Comparison of ENCODE assay signal across 8 cellular contexts in the genomic region with DNA sequence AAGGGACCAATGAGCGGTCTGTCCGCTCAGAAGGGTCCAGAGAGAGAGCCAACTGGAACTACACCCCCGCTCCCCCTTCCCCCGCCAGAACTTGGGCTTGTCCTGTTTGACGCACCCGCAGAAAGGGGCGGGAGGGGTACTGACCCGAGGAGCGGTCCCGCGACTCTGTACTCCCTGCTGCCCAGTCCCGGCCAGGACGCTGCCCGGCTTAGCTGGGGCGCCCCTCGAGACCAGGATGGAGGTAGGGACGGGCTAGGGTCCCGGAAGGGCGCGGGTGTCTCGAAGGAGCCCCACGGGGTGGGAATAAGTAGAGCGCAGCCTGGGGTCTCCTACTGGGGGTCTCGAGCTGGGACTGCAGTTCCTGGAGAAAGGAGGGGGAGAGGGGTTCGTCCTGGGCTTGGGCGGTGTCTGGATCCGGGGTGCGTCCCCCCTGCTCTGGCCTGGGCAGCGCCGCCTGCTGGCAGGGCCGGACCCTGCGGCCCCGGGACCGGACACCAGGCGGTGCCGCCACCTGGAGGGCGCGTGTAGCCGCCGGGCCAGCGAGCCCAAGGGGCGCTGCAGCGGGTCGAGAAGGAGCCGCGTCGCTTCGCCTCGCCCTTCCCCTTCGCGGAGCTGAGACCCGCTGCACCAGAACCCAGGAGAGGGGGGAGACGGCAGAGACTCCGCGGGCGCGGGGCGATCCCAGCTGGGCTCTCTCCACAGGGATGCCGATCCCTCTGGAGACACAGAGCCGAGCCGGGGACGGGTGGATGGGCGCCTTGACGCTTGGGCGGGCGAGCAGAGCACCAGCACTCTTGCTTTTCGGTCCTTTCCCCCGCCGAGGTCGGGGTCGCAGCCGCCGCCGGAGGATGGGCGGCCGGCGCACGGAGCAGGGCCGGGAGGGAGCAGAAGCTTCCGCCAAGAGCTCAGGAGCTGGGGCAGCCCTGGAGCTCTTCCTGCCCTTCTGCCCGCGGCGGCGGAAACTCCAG. TPM values are rescaled to one million over a fixed set of nuclear protein-coding genes. Genes with fewer than 3 reads are reported as not detected.
DNase-seq lines count a peak whose midpoint lies in the region; ATAC-seq and TF ChIP-seq lines count a peak whose summit lies in the region.

No MANE protein-coding gene starts in this region.

- intact Hi-C loops in thyroid gland (cut with DNase I) = no loop called here

- H3K36me3 ChIP-seq in thyroid gland = no peaks in the 10 kb centered on the region

- peak in 1 of 2 donors; percentile 22 for TF ChIP-seq POLR2A in thyroid gland (IDR thresholded peaks at IDR 0.05)

- WGBS in thyroid gland, 2 donors = 0 to 1% methylated on average over 8 to 35 of the region's 84 CpGs

- H3K4me3 Mint-ChIP-seq in osteocyte (ENCODE audit: unreplicated experiment) = peak overlapping the region; percentile 97

- H3K9me3 Mint-ChIP-seq in osteocyte (ENCODE audit: unreplicated experiment) = no peaks in the 10 kb centered on the region

- no peaks in the 10 kb centered on the region for H3K27me3 Mint-ChIP-seq in osteocyte (ENCODE audit: unreplicated experiment)

- DNase-seq in DMS79 treated with DMSO at 0.1 percent for 48 hours (lab: John Stamatoyannopoulos, UW) (peak; percentile 66), HT1080 (ENCODE audit: low read depth) (peak; percentile 74), RPMI8226 (peak; percentile 90), globus pallidus (ENCODE audit: low spot score) (peak; percentile 56), osteocyte (ENCODE audit: extremely low spot score, unreplicated experiment) (peak; percentile 95), thyroid gland (peak; percentile 79 to 82)
- peak; percentile 81 for DNase-seq in activated naive CD4-positive, alpha-beta T cell treated with Interleukin-2 at 50 U/mL for 16 hours

- H3K27ac Mint-ChIP-seq in osteocyte (ENCODE audit: unreplicated experiment) = peak overlapping the region; percentile 98

- no peaks in the 10 kb centered on the region for H3K27me3 ChIP-seq in thyroid gland

- peaks cover 24 to 31% of the 10 kb centered on the region in 2 donors for H3K4me1 ChIP-seq in thyroid gland

- H3K9me3 ChIP-seq in thyroid gland = no peaks in the 10 kb centered on the region

- H3K4me3 ChIP-seq in thyroid gland (replicated peaks in 1 of 3) = peak overlapping the region; percentile 66 to 87 (median 72)

- peak overlapping the region; percentile 78 to 90 (median 82) for H3K27ac ChIP-seq in thyroid gland

- H3K4me1 Mint-ChIP-seq in osteocyte (ENCODE audit: unreplicated experiment) = peaks cover 68% of the 10 kb centered on the region

- no peaks in the 10 kb centered on the region for H3K36me3 Mint-ChIP-seq in osteocyte (ENCODE audit: unreplicated experiment)

- peak; percentile 62 for ATAC-seq in GM21367 (IDR thresholded peaks at IDR 0.05; ENCODE audit: unreplicated experiment)

- TF ChIP-seq CTCF in osteocyte (IDR thresholded peaks at IDR 0.05) = peak; percentile 100
- TF ChIP-seq CTCF in thyroid gland (IDR thresholded peaks at IDR 0.05) = peak in 5 of 6 experiments; percentile 77 to 100 (median 98)

RNA-seq across cellular contexts. Expression of a gene that starts 3.7 kb away (rescaled TPM):
- total RNA-seq in HT1080 (2014; rRNA removed; shearing (Covaris generic)) = 13.3 and 15.1 TPM in 2 replicates
- polyA plus RNA-seq in HT1080 (2015; cell fraction: cytosol; rRNA removed) = 12.1 and 12.3 TPM in 2 replicates
- polyA plus RNA-seq in HT1080 (2015; cell fraction: nucleus; rRNA removed) = 35.7 and 47.5 TPM in 2 replicates
- 66.5 and 83.3 TPM in 2 replicates for total RNA-seq in osteocyte
- 10 to 100 TPM in 3 of 4 donors, 1 to 10 TPM in 1; 7.1 to 16.4 (median 13.1) TPM for total RNA-seq in thyroid gland

RNA-seq across cellular contexts. Expression of a gene that starts 25.7 kb away (rescaled TPM):
- total RNA-seq in HT1080 (2014; rRNA removed; shearing (Covaris generic)) = 14.5 and 15.6 TPM in 2 replicates
- 11.9 and 12.3 TPM in 2 replicates for polyA plus RNA-seq in HT1080 (2015; cell fraction: cytosol; rRNA removed)
- 40.2 and 40.3 TPM in 2 replicates for polyA plus RNA-seq in HT1080 (2015; cell fraction: nucleus; rRNA removed)
- total RNA-seq in osteocyte (71.7 and 71.9 TPM in 2 replicates), thyroid gland (10 to 100 TPM; 23.6 to 45.5 (median 30.3) TPM)

RNA-seq across cellular contexts. Expression of a gene that starts 37.4 kb away (rescaled TPM):
- 82.8 and 90.7 TPM in 2 replicates for total RNA-seq in HT1080 (2014; rRNA removed; shearing (Covaris generic))
- 48.9 and 52.6 TPM in 2 replicates for polyA plus RNA-seq in HT1080 (2015; cell fraction: cytosol; rRNA removed)
- 111 and 126 TPM in 2 replicates for polyA plus RNA-seq in HT1080 (2015; cell fraction: nucleus; rRNA removed)
- 67.3 and 72.2 TPM in 2 replicates for total RNA-seq in osteocyte
- 10 to 100 TPM; 59.4 to 88.2 (median 70.9) TPM for total RNA-seq in thyroid gland

RNA-seq across cellular contexts. Expression of a gene that starts 51.1 kb away (rescaled TPM):
- 0.07 and 0.11 TPM in 2 replicates for total RNA-seq in HT1080 (2014; rRNA removed; shearing (Covaris generic))
- 0.41 and 0.60 TPM in 2 replicates for polyA plus RNA-seq in HT1080 (2015; cell fraction: cytosol; rRNA removed)
- 0.76 and 4.4 TPM in 2 replicates for polyA plus RNA-seq in HT1080 (2015; cell fraction: nucleus; rRNA removed)
- total RNA-seq in osteocyte (0.89 and 1.0 TPM in 2 replicates), thyroid gland (1 to 10 TPM in 3 of 4 donors, under 1 TPM in 1; 0.68 to 3.0 (median 1.6) TPM)

Comparison
In these comparisons a context has a peak if more than half of its experiments do, and no peak if none do; other contexts are left out.
1. Peak in every context shown above with its lines: DNase-seq, ATAC-seq, H3K4me3 ChIP-seq and H3K27ac ChIP-seq.